9 cellular contexts compared by ENCODE assay signal in the genomic region with DNA sequence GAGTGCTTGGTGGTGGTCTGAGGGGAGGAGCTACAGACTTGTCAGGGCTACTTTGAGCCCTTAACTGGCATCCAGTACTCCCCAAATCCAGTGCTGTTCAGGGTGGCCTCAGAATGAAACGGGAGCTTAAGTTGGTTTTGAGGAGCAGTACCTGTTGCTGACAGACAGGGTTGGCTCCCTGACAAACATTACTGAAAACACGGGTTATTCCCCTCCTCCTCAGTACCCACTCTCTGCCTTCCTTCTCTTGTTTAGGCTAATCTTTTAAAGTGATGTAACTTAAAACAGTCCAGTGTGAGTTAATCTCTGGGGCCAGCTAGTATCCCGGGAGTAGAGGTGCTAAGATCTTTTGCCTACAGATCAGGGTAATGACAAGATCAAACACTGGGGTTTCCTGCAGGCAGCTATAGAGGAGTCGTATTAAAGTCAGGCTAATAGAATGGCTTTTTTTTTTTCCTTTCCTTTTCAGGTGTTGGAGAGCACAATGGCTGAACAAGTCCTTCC. TPM values are rescaled to one million over a fixed set of nuclear protein-coding genes. Genes with fewer than 3 reads are reported as not detected.
A peak's percentile ranks its signal among the peaks of the same experiment; 100 is the strongest.
DNase-seq lines count a peak whose midpoint lies in the region; ATAC-seq and TF ChIP-seq lines count a peak whose summit lies in the region.
"Had no signal": no experiment of that assay in that cellular context is flagged by ENCODE, and none has a peak within 500 bp of the region (broad histone marks: within the 10 kb centered on the region; RNA-seq: fewer than 3 reads in every experiment).

No MANE protein-coding gene starts in this region.

- WGBS in thymus = 3% methylated on average over 4 of the region's 4 CpGs

- H3K27me3 ChIP-seq in thymus (ENCODE audit: control insufficient read depth, insufficient read depth) = no peaks in the 10 kb centered on the region

- TF ChIP-seq CTCF in GM12865 (IDR thresholded peaks at IDR 0.05; ENCODE audit: insufficient read depth, low read depth, low read length, missing control alignments) (peak; percentile 38), HEK293 (tag by site-specific recombination; IDR thresholded peaks at IDR 0.05) (no peak), fibroblast of mammary gland (conservative IDR thresholded peaks at IDR 0.05; ENCODE audit: control insufficient read depth, insufficient read depth, low read depth, low read length) (peak; percentile 24)

- H3K4me3 ChIP-seq in GM12865 (ENCODE audit: low read depth, low read length) (peak overlapping the region; percentile 81), HEK293 (ENCODE audit: low read depth, low read length) (no peak overlapping the region), fibroblast of mammary gland (ENCODE audit: control insufficient read depth, low read depth, low read length) (peak overlapping the region; percentile 22), thymus (ENCODE audit: low read length) (peak overlapping the region; percentile 68)

- H3K36me3 ChIP-seq in HEK293 (ENCODE audit: control insufficient read depth in 2 of 2, insufficient read depth in 1 of 2, low read length in 2 of 2) (peaks cover 0 to 34% of the 10 kb centered on the region in 2 experiments; a peak in 1 of 3 replicates), thymus (ENCODE audit: control insufficient read depth, insufficient read depth) (peaks cover 29% of the 10 kb centered on the region)

- DNase-seq in GM12865 (ENCODE audit: low read depth) (peak; percentile 87), fibroblast of mammary gland (ENCODE audit: low read depth) (no peak), NOMO-1 treated with DMSO at 0.1 percent for 48 hours (lab: John Stamatoyannopoulos, UW; ENCODE audit: unreplicated experiment) (no peak), iPS-NIHi7 (ENCODE audit: extremely low spot score) (no peak)
- DNase-seq in activated CD4-positive, alpha-beta T cell treated with anti-CD3 and anti-CD28 coated beads, Interleukin-2, amount 10 ng/mL, durations not matched to agents 24 days and 14 days = peak; percentile 84

- POLR2A ChIA-PET in HEK293 (lab: Yijun Ruan, JAX) = no interaction called here

- H3K4me1 ChIP-seq in HEK293 (ENCODE audit: control insufficient read depth, insufficient read depth, low read length) = peaks cover 12% of the 10 kb centered on the region
- H3K4me1 ChIP-seq in thymus (ENCODE audit: control insufficient read depth, insufficient read depth, low read length) = peaks cover 20% of the 10 kb centered on the region

- H3K9me3 Mint-ChIP-seq in activated CD4-positive, alpha-beta T cell treated with anti-CD3 and anti-CD28 coated beads, Interleukin-2, amount 10 ng/mL, durations not matched to agents 24 days and 14 days = no peaks in the 10 kb centered on the region

- peaks cover 79% of the 10 kb centered on the region for H3K36me3 Mint-ChIP-seq in activated CD4-positive, alpha-beta T cell treated with anti-CD3 and anti-CD28 coated beads, Interleukin-2, amount 10 ng/mL, durations not matched to agents 24 days and 14 days (ENCODE audit: low read depth)

- CTCF ChIA-PET in HEK293 (lab: Yijun Ruan, JAX) = interaction anchor here (0.5 to 2.3 kb wide), 12 partner anchors 8 to 327 kb away, joined by 3 to 11 read pairs (median 4); no protein-coding TSS in a partner anchor

- H3K9me3 ChIP-seq in HEK293 (ENCODE audit: control insufficient read depth, insufficient read depth, low read depth, low read length) (no peaks in the 10 kb centered on the region), thymus (ENCODE audit: control insufficient read depth) (peaks cover 1% of the 10 kb centered on the region)

- no peak overlapping the region for H3K27ac ChIP-seq in HEK293 (ENCODE audit: extremely low read depth, low read depth, low read length)
- peak overlapping the region; percentile 68 for H3K27ac ChIP-seq in thymus (ENCODE audit: low read depth)

- intact Hi-C loops in activated CD4-positive, alpha-beta T cell treated with anti-CD3 and anti-CD28 coated beads, Interleukin-2, amount 10 ng/mL, durations not matched to agents 24 days and 14 days (cut with micrococcal nuclease) = loop anchor here (1.0 to 2.0 kb wide), 2 partner anchors 105 to 238 kb away; no protein-coding TSS in a partner anchor

- no peak for ATAC-seq in esophagus mucosa
- ATAC-seq: Panc1 had no signal

- peak overlapping the region; percentile 86 for H3K27ac Mint-ChIP-seq in activated CD4-positive, alpha-beta T cell treated with anti-CD3 and anti-CD28 coated beads, Interleukin-2, amount 10 ng/mL, durations not matched to agents 24 days and 14 days

- peak overlapping the region; percentile 87 for H3K4me3 Mint-ChIP-seq in activated CD4-positive, alpha-beta T cell treated with anti-CD3 and anti-CD28 coated beads, Interleukin-2, amount 10 ng/mL, durations not matched to agents 24 days and 14 days

- no peaks in the 10 kb centered on the region for H3K27me3 Mint-ChIP-seq in activated CD4-positive, alpha-beta T cell treated with anti-CD3 and anti-CD28 coated beads, Interleukin-2, amount 10 ng/mL, durations not matched to agents 24 days and 14 days

- H3K4me1 Mint-ChIP-seq in activated CD4-positive, alpha-beta T cell treated with anti-CD3 and anti-CD28 coated beads, Interleukin-2, amount 10 ng/mL, durations not matched to agents 24 days and 14 days = peaks cover 35% of the 10 kb centered on the region

TF ChIP-seq in HEK293, 187 proteins besides CTCF, POLR2A, EP300 and RAD21:
- TF ChIP-seq SCRT2 (tag by site-specific recombination; IDR thresholded peaks at IDR 0.05) (peak; percentile 74), ZBTB1 (tag by site-specific recombination; IDR thresholded peaks at IDR 0.05) (no peak)

RNA-seq across cellular contexts. Expression of a gene that starts 3.7 kb away (rescaled TPM):
- total RNA-seq in activated CD4-positive, alpha-beta T cell treated with anti-CD3 and anti-CD28 coated beads, Interleukin-2, amount 10 ng/mL, durations not matched to agents 24 days and 14 days = 249 and 254 TPM in 2 replicates
- 85.8 TPM for polyA plus RNA-seq in thymus
- 8.8 TPM for total RNA-seq in esophagus mucosa

Comparison
In these comparisons a context has a peak if more than half of its experiments do, and no peak if none do; other contexts are left out.
1. DNase-seq: peak in GM12865 (single experiment) and activated CD4-positive, alpha-beta T cell treated with anti-CD3 and anti-CD28 coated beads, Interleukin-2, amount 10 ng/mL, durations not matched to agents 24 days and 14 days (single experiment); none in fibroblast of mammary gland (single experiment), NOMO-1 treated with DMSO at 0.1 percent for 48 hours (single experiment) and iPS-NIHi7 (single experiment).
2. RNA of a gene that starts 3.7 kb away (total RNA-seq): 249 to 254 TPM in activated CD4-positive, alpha-beta T cell treated with anti-CD3 and anti-CD28 coated beads, Interleukin-2, amount 10 ng/mL, durations not matched to agents 24 days and 14 days; 8.8 TPM in esophagus mucosa (single experiment); every median in the first group is over 10 times any median in the second.